1 cellular context compared by ENCODE assay signal in the genomic region with DNA sequence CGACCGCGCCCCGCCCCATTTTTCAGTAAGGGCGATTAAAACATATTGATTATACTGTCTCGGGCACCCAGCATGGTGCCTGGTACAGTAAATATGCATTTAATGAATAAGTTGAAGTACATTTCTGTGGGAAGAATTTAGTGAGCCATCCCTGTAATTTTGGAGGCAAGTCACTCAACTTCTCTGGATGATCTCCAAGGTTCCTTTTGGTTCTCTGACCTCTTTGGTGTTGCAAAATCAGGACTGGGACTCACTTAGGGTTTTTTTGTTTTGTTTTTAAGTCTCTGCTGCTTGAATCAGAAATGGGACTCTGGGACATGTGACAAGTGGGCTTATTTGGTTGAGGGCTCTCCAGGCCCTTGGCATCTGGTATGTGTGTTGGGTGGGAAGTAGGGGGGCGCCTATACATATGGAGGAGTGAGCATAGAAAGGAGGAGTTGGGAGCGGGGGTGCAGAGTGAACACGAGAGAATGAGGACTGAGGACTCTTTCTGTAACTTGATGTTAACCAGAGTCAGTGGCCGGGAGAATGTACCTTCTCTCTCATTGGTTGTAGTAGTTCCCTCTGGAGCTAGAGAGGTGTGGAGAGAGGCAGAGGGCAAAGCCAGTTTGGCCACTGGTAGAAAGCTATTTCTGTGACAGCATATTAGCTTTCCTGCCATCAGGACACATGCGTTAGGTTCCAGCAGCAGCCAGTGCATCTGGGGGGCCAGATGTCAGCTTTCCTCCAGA.
TF ChIP-seq lines count a peak whose summit lies in the region.

No MANE protein-coding gene starts in this region.

TF ChIP-seq in H1, 55 proteins besides CTCF, POLR2A, EP300 and RAD21:
- TF ChIP-seq BRCA1 (IDR thresholded peaks at IDR 0.05; ENCODE audit: low read depth, low read length) (no peak), SP1 (IDR thresholded peaks at IDR 0.05; ENCODE audit: low read depth, low read length) (no peak), YY1 (IDR thresholded peaks at IDR 0.05; ENCODE audit: low read depth, low read length) (no peak), EGR1 (IDR thresholded peaks at IDR 0.05; ENCODE audit: borderline replicate concordance, low read depth, low read length) (no peak), SIRT6 (IDR thresholded peaks at IDR 0.05; ENCODE audit: low read length) (no peak), ZNF274 (IDR thresholded peaks at IDR 0.05; ENCODE audit: borderline replicate concordance, extremely low read depth, low read length) (no peak), GTF2F1 (IDR thresholded peaks at IDR 0.05; ENCODE audit: borderline replicate concordance, low read depth, low read length) (no peak), GABPA (IDR thresholded peaks at IDR 0.05; ENCODE audit: borderline replicate concordance, insufficient read depth, low read length) (no peak), USF2 (IDR thresholded peaks at IDR 0.05; ENCODE audit: low read length) (no peak), JUND (IDR thresholded peaks at IDR 0.05; ENCODE audit: low read length) (no peak), CREB1 (IDR thresholded peaks at IDR 0.05) (no peak), CTBP2 (IDR thresholded peaks at IDR 0.05; ENCODE audit: borderline replicate concordance, insufficient read depth, insufficient read length, low read length) (no peak), BACH1 (IDR thresholded peaks at IDR 0.05; ENCODE audit: low read length) (no peak), RNF2 (IDR thresholded peaks at IDR 0.05; ENCODE audit: borderline replicate concordance, low read depth, low read length, missing control alignments, poor library complexity, severe bottlenecking) (no peak), MAFK (IDR thresholded peaks at IDR 0.05; ENCODE audit: low read depth, low read length) (no peak)
- TF ChIP-seq, protein P1, sequence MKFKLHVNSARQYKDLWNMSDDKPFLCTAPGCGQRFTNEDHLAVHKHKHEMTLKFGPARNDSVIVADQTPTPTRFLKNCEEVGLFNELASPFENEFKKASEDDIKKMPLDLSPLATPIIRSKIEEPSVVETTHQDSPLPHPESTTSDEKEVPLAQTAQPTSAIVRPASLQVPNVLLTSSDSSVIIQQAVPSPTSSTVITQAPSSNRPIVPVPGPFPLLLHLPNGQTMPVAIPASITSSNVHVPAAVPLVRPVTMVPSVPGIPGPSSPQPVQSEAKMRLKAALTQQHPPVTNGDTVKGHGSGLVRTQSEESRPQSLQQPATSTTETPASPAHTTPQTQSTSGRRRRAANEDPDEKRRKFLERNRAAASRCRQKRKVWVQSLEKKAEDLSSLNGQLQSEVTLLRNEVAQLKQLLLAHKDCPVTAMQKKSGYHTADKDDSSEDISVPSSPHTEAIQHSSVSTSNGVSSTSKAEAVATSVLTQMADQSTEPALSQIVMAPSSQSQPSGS (IDR thresholded peaks at IDR 0.05; ENCODE audit: low read length), result no peak
- TF ChIP-seq, protein P2, sequence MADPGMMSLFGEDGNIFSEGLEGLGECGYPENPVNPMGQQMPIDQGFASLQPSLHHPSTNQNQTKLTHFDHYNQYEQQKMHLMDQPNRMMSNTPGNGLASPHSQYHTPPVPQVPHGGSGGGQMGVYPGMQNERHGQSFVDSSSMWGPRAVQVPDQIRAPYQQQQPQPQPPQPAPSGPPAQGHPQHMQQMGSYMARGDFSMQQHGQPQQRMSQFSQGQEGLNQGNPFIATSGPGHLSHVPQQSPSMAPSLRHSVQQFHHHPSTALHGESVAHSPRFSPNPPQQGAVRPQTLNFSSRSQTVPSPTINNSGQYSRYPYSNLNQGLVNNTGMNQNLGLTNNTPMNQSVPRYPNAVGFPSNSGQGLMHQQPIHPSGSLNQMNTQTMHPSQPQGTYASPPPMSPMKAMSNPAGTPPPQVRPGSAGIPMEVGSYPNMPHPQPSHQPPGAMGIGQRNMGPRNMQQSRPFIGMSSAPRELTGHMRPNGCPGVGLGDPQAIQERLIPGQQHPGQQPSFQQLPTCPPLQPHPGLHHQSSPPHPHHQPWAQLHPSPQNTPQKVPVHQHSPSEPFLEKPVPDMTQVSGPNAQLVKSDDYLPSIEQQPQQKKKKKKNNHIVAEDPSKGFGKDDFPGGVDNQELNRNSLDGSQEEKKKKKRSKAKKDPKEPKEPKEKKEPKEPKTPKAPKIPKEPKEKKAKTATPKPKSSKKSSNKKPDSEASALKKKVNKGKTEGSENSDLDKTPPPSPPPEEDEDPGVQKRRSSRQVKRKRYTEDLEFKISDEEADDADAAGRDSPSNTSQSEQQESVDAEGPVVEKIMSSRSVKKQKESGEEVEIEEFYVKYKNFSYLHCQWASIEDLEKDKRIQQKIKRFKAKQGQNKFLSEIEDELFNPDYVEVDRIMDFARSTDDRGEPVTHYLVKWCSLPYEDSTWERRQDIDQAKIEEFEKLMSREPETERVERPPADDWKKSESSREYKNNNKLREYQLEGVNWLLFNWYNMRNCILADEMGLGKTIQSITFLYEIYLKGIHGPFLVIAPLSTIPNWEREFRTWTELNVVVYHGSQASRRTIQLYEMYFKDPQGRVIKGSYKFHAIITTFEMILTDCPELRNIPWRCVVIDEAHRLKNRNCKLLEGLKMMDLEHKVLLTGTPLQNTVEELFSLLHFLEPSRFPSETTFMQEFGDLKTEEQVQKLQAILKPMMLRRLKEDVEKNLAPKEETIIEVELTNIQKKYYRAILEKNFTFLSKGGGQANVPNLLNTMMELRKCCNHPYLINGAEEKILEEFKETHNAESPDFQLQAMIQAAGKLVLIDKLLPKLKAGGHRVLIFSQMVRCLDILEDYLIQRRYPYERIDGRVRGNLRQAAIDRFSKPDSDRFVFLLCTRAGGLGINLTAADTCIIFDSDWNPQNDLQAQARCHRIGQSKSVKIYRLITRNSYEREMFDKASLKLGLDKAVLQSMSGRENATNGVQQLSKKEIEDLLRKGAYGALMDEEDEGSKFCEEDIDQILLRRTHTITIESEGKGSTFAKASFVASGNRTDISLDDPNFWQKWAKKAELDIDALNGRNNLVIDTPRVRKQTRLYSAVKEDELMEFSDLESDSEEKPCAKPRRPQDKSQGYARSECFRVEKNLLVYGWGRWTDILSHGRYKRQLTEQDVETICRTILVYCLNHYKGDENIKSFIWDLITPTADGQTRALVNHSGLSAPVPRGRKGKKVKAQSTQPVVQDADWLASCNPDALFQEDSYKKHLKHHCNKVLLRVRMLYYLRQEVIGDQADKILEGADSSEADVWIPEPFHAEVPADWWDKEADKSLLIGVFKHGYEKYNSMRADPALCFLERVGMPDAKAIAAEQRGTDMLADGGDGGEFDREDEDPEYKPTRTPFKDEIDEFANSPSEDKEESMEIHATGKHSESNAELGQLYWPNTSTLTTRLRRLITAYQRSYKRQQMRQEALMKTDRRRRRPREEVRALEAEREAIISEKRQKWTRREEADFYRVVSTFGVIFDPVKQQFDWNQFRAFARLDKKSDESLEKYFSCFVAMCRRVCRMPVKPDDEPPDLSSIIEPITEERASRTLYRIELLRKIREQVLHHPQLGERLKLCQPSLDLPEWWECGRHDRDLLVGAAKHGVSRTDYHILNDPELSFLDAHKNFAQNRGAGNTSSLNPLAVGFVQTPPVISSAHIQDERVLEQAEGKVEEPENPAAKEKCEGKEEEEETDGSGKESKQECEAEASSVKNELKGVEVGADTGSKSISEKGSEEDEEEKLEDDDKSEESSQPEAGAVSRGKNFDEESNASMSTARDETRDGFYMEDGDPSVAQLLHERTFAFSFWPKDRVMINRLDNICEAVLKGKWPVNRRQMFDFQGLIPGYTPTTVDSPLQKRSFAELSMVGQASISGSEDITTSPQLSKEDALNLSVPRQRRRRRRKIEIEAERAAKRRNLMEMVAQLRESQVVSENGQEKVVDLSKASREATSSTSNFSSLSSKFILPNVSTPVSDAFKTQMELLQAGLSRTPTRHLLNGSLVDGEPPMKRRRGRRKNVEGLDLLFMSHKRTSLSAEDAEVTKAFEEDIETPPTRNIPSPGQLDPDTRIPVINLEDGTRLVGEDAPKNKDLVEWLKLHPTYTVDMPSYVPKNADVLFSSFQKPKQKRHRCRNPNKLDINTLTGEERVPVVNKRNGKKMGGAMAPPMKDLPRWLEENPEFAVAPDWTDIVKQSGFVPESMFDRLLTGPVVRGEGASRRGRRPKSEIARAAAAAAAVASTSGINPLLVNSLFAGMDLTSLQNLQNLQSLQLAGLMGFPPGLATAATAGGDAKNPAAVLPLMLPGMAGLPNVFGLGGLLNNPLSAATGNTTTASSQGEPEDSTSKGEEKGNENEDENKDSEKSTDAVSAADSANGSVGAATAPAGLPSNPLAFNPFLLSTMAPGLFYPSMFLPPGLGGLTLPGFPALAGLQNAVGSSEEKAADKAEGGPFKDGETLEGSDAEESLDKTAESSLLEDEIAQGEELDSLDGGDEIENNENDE (IDR thresholded peaks at IDR 0.05; ENCODE audit: insufficient replicate concordance, low read length), result no peak
TF ChIP-seq in H1: peak in this region for 0.
